ENCODE assay signal across 1 cellular context in the genomic region with DNA sequence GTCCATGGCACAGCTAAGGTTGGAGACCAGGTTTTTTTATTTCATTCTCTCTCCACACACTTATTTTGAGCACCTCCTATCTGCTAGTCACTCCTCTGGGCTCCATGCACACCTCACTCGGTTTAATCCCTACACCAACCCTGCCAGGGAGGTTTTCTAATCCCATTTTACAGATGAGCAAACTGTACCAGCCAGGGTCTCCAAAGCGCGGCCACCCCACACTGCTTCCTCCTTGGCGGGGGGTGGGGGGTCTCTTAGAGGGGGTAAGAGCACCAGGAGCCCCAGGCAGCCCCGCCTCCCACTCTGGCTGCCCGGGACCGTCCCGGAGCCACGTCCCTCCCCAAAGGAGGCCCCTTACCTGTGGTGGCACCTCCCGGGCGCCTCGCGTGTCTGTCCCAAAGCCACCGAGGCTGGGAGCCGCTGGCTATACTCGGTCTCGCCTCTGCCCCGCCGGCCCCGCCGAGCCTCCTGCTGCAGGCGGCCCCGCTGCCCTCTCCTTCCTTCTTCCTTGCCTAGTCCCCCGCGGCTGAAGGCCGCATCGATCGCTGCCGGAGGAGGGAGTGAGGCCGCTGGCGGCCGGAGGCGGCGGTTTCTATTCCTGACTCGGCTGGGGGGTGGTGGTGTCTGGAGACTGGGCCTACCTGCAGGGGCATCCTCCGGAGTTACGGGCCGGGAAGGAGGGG.
TF ChIP-seq lines count a peak whose summit lies in the region.

Gene KCNS1 (minus strand): TSS at position 565 of the 683 bp plus-strand sequence. CDS start 1,891 bp downstream, outside the sequence.

TF ChIP-seq in SK-N-SH, 30 proteins besides CTCF, POLR2A, EP300 and RAD21 (continued from another document):
- TF ChIP-seq, protein P1, sequence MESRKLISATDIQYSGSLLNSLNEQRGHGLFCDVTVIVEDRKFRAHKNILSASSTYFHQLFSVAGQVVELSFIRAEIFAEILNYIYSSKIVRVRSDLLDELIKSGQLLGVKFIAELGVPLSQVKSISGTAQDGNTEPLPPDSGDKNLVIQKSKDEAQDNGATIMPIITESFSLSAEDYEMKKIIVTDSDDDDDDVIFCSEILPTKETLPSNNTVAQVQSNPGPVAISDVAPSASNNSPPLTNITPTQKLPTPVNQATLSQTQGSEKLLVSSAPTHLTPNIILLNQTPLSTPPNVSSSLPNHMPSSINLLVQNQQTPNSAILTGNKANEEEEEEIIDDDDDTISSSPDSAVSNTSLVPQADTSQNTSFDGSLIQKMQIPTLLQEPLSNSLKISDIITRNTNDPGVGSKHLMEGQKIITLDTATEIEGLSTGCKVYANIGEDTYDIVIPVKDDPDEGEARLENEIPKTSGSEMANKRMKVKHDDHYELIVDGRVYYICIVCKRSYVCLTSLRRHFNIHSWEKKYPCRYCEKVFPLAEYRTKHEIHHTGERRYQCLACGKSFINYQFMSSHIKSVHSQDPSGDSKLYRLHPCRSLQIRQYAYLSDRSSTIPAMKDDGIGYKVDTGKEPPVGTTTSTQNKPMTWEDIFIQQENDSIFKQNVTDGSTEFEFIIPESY (IDR thresholded peaks at IDR 0.05; ENCODE audit: borderline replicate concordance, low read depth), result no peak
- TF ChIP-seq RFX5 (IDR thresholded peaks at IDR 0.05; ENCODE audit: low read length) (no peak), NRF1 (IDR thresholded peaks at IDR 0.05; ENCODE audit: low read depth, low read length) (no peak), FOXM1 (IDR thresholded peaks at IDR 0.05; ENCODE audit: low read depth) (no peak), EZH2phosphoT487 (IDR thresholded peaks at IDR 0.05; ENCODE audit: borderline replicate concordance, low read depth) (no peak), TAF1 (IDR thresholded peaks at IDR 0.05; ENCODE audit: borderline replicate concordance, low read depth, low read length) (no peak), TCF12 (IDR thresholded peaks at IDR 0.05) (no peak), MXI1 (IDR thresholded peaks at IDR 0.05; ENCODE audit: low read depth, low read length) (no peak), POLR2AphosphoS5 (IDR thresholded peaks at IDR 0.05; ENCODE audit: low read depth, low read length) (no peak), PBX3 (IDR thresholded peaks at IDR 0.05) (no peak)
